Comparison of ENCODE assay signal across 8 cellular contexts in genomic region chr13:30552567-30552966, GRCh38.
"Had no signal": no experiment of that assay in that cellular context is flagged by ENCODE, and none has a peak within 500 bp of the region (broad histone marks: within the 10 kb centered on the region; RNA-seq: fewer than 3 reads in every experiment).

No MANE protein-coding gene starts in this region.

- ATAC-seq: GM12878 had no signal

- FAIRE-seq: G401.6, GM12878, GM12891, GM12892, GM18507, GM19239 had no signal

- DNase-seq: GDM1, GF-D8 had no signal

- H3K4me3 ChIP-seq: GM12878 had no signal
